Comparison of ENCODE assay signal across 8 cellular contexts in genomic region chr9:113875917-113876805, GRCh38. TPM values are rescaled to one million over a fixed set of nuclear protein-coding genes. Genes with fewer than 3 reads are reported as not detected.
DNase-seq lines count a peak whose midpoint lies in the region; ATAC-seq, FAIRE-seq and TF ChIP-seq lines count a peak whose summit lies in the region.

Gene ZNF618 (plus strand): TSS chr9:113876309. CDS start chr9:113876381, 72 bp downstream.

- ATAC-seq in HG03521 (IDR thresholded peaks at IDR 0.05; ENCODE audit: unreplicated experiment), result peak; percentile 49

- no peak for FAIRE-seq in urothelium cell line (lab: Jason Lieb, UNC)

- POLR2A ChIA-PET in activated CD4-positive, alpha-beta T cell treated with anti-CD3 and anti-CD28 coated beads, Interleukin-2, amount 10 ng/mL, durations not matched to agents 7 days and 5 days (lab: Charles Lee), result interaction anchor here (0.6 kb wide), 1 partner anchor 259 kb away, joined by 3 read pairs; no protein-coding TSS in a partner anchor

- peak; percentile 37 for DNase-seq in NCI-H345 (lab: John Stamatoyannopoulos, UW)
- DNase-seq in NCI-H345 treated with DMSO at 0.1 percent for 48 hours (lab: John Stamatoyannopoulos, UW; ENCODE audit: unreplicated experiment), result no peak
- DNase-seq in activated CD4-positive, alpha-beta T cell treated with anti-CD3 and anti-CD28 coated beads, Interleukin-2, amount 10 ng/mL, durations not matched to agents 7 days and 5 days, result no peak
- peak; percentile 54 to 57 for DNase-seq in erythroblast (lab: John Stamatoyannopoulos, UW)
- no peak for DNase-seq in mucosa of gallbladder (ENCODE audit: low spot score)
- peak; percentile 67 for DNase-seq in urothelium cell line (ENCODE audit: low spot score)
- no peak for DNase-seq in DMS153 treated with DMSO at 0.1 percent for 48 hours (lab: John Stamatoyannopoulos, UW; ENCODE audit: unreplicated experiment)

- TF ChIP-seq POLR2A in erythroblast (IDR thresholded peaks at IDR 0.05; ENCODE audit: low read length), result no peak

- H3K36me3 Mint-ChIP-seq in activated CD4-positive, alpha-beta T cell treated with anti-CD3 and anti-CD28 coated beads, Interleukin-2, amount 10 ng/mL, durations not matched to agents 7 days and 5 days (ENCODE audit: low read depth), result no peaks in the 10 kb centered on the region

- CTCF ChIA-PET in activated CD4-positive, alpha-beta T cell treated with anti-CD3 and anti-CD28 coated beads, Interleukin-2, amount 10 ng/mL, durations not matched to agents 7 days and 5 days (lab: Charles Lee), result interaction anchor here (0.6 to 1.6 kb wide), 3 partner anchors 16 to 236 kb away, joined by 3 to 4 read pairs (median 3); no protein-coding TSS in a partner anchor

- H3K27ac Mint-ChIP-seq in activated CD4-positive, alpha-beta T cell treated with anti-CD3 and anti-CD28 coated beads, Interleukin-2, amount 10 ng/mL, durations not matched to agents 7 days and 5 days, result no peak within 1 kb of the TSS

- peaks cover 8% of the 10 kb centered on the region for H3K4me1 Mint-ChIP-seq in activated CD4-positive, alpha-beta T cell treated with anti-CD3 and anti-CD28 coated beads, Interleukin-2, amount 10 ng/mL, durations not matched to agents 7 days and 5 days

- H3K9me3 Mint-ChIP-seq in activated CD4-positive, alpha-beta T cell treated with anti-CD3 and anti-CD28 coated beads, Interleukin-2, amount 10 ng/mL, durations not matched to agents 7 days and 5 days, result no peaks in the 10 kb centered on the region

- peak within 1 kb of the TSS; percentile 83 for H3K4me3 Mint-ChIP-seq in activated CD4-positive, alpha-beta T cell treated with anti-CD3 and anti-CD28 coated beads, Interleukin-2, amount 10 ng/mL, durations not matched to agents 7 days and 5 days

- H3K27me3 Mint-ChIP-seq in activated CD4-positive, alpha-beta T cell treated with anti-CD3 and anti-CD28 coated beads, Interleukin-2, amount 10 ng/mL, durations not matched to agents 7 days and 5 days, result peaks cover 29% of the 10 kb centered on the region

RNA-seq across cellular contexts. Expression of gene ZNF618, which starts in this region (rescaled TPM):
- total RNA-seq in activated CD4-positive, alpha-beta T cell treated with anti-CD3 and anti-CD28 coated beads, Interleukin-2, amount 10 ng/mL, durations not matched to agents 7 days and 5 days, result under 1 TPM; 0.21 to 0.27 TPM
- 26.6 TPM for total RNA-seq in mucosa of gallbladder

Comparison
In these comparisons a context has a peak if more than half of its experiments do, and no peak if none do; other contexts are left out.
1. RNA of gene ZNF618 (total RNA-seq): 26.6 TPM in mucosa of gallbladder (single experiment); 0.21 to 0.27 TPM in activated CD4-positive, alpha-beta T cell treated with anti-CD3 and anti-CD28 coated beads, Interleukin-2, amount 10 ng/mL, durations not matched to agents 7 days and 5 days; every median in the first group is over 10 times any median in the second.
2. DNase-seq: peak in NCI-H345 (single experiment), erythroblast (2 of 2) and urothelium cell line (single experiment); none in NCI-H345 treated with DMSO at 0.1 percent for 48 hours (single experiment), activated CD4-positive, alpha-beta T cell treated with anti-CD3 and anti-CD28 coated beads, Interleukin-2, amount 10 ng/mL, durations not matched to agents 7 days and 5 days (single experiment), mucosa of gallbladder (single experiment) and DMS153 treated with DMSO at 0.1 percent for 48 hours (single experiment).